In the genomic region with DNA sequence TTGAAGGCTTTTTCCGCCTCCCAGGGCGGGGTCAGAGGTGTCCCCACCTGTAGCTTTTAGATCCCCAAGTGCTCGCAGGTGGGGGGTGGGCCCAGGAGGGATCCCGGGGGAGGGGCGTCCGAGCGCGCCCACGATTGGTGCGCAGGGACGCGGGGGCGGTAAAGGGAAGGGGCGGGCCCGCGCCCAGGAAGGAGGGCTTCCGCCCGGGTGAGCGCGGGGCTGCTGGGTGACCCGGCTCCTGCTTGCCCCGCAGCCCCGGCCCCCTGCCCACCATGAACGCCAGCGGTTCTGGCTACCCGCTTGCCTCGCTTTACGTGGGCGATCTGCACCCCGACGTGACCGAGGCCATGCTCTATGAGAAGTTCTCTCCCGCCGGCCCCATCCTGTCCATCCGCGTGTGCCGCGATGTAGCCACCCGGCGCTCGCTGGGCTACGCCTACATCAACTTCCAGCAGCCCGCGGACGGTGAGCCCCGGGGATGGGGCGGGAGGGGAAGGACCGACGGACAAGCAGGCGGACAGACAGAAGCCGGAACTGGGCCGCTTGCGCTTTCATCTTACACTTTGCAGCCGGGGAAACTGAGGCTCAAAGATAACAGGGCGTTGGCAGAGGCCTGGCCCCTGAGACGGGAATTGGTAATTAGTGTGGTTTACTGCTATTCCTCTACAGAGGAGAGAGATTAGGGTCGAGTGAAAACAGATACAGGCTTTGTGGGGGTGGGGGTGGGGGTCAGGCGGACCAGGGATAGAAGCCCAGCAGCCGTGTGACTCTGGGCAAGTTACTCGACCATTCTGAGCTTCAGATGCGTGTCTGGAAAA, we compare ENCODE assay signal across 8 cellular contexts.
DNase-seq lines count a peak whose midpoint lies in the region; ATAC-seq and TF ChIP-seq lines count a peak whose summit lies in the region.

Gene PABPC1L (plus strand): TSS at position 189 of the 818 bp plus-strand sequence. CDS start 84 bp downstream, at position 273.

- no peak for TF ChIP-seq CTCF in astrocyte of the cerebellum (IDR thresholded peaks at IDR 0.05; ENCODE audit: low read depth, low read length, missing control alignments)

- in situ Hi-C loops in astrocyte of the cerebellum (cut with HindIII; ENCODE audit: low sequenced_read_pairs) = no loop called here

- ATAC-seq in GM18870 (IDR thresholded peaks at IDR 0.05; ENCODE audit: unreplicated experiment) = no peak

- DNase-seq in HEK293T (ENCODE audit: extremely low spot score) (peak; percentile 80), NCI-H1105 (lab: John Stamatoyannopoulos, UW) (peak; percentile 92), T-helper 22 cell (ENCODE audit: low read depth) (peak; percentile 73), astrocyte of the cerebellum (ENCODE audit: low read depth) (no peak), iPS DF 19.7 (ENCODE audit: low read depth, low spot score) (peak; percentile 82), skeletal muscle cell (ENCODE audit: low read depth) (peak; percentile 25)

- POLR2A ChIA-PET in HEK293T (lab: Yijun Ruan, JAX) = interaction anchor here (0.6 to 2.1 kb wide), 3 partner anchors 25 to 110 kb away, joined by 3 to 11 read pairs (median 3); partner anchors contain the start of genes TOMM34 and YWHAB

- H3K4me3 ChIP-seq in astrocyte of the cerebellum (ENCODE audit: low read depth, low read length) = peak within 1 kb of the TSS; percentile 74
- peak within 1 kb of the TSS; percentile 79 for H3K4me3 ChIP-seq in skeletal muscle cell (ENCODE audit: low read depth, low read length)

- CTCF ChIA-PET in HEK293T (lab: Yijun Ruan, JAX) = interaction anchor here (0.6 to 1.2 kb wide), 3 partner anchors 14 to 384 kb away, joined by 3 to 4 read pairs (median 4); no protein-coding TSS in a partner anchor

- TF ChIP-seq POLR2A in GM10847 (IDR thresholded peaks at IDR 0.05; ENCODE audit: extremely low read depth, insufficient read length) = peak; percentile 63

TF ChIP-seq in HEK293T, 16 proteins besides CTCF, POLR2A, EP300 and RAD21:
- TF ChIP-seq LEF1 (IDR thresholded peaks at IDR 0.05; ENCODE audit: borderline replicate concordance) = no peak
- peak; percentile 30; the same call in 1 of the 2 replicates for TF ChIP-seq L3MBTL2 (conservative IDR thresholded peaks at IDR 0.05)
